13 cellular contexts compared by ENCODE assay signal in genomic region chr1:9529190-9529589, GRCh38. TPM values are rescaled to one million over a fixed set of nuclear protein-coding genes. Genes with fewer than 3 reads are reported as not detected.
DNase-seq lines count a peak whose midpoint lies in the region; ATAC-seq, FAIRE-seq and TF ChIP-seq lines count a peak whose summit lies in the region.
"Had no signal": no experiment of that assay in that cellular context is flagged by ENCODE, and none has a peak within 500 bp of the region (broad histone marks: within the 10 kb centered on the region; RNA-seq: fewer than 3 reads in every experiment).

No MANE protein-coding gene starts in this region.

- no peaks in the 10 kb centered on the region for H3K4me1 ChIP-seq in PC-3 (ENCODE audit: insufficient read depth, low read length)

- no peaks in the 10 kb centered on the region for H4K20me1 ChIP-seq in PC-3 (ENCODE audit: low read length)

- H3K4me2 ChIP-seq in PC-3 (ENCODE audit: low read length): no peak overlapping the region

- H3K4me3 ChIP-seq in PC-3 (ENCODE audit: low read length) (no peak overlapping the region), fibroblast of villous mesenchyme (ENCODE audit: low read depth, low read length) (no peak overlapping the region)
- H3K4me3 ChIP-seq: SJCRH30 had no signal

- H3K9me2 ChIP-seq in PC-3 (replicated peaks; ENCODE audit: low read length): no peaks in the 10 kb centered on the region

- no peak for TF ChIP-seq POLR2A in GM12892 (IDR thresholded peaks at IDR 0.05; ENCODE audit: low read depth, low read length)

- no peak overlapping the region for H3K27ac ChIP-seq in PC-3 (ENCODE audit: low read length)
- H3K27ac ChIP-seq: SJCRH30 had no signal

- intact Hi-C loops in PC-3 (cut with micrococcal nuclease): no loop called here

- FAIRE-seq in GM12892 (lab: Jason Lieb, UNC): peak; percentile 14

- H3K9me3 ChIP-seq in PC-3 (ENCODE audit: low read length): no peaks in the 10 kb centered on the region
- H3K9me3 ChIP-seq: SJCRH30 had no signal

- CTCF ChIA-PET in PC-3 (lab: Charles Lee): no interaction called here

- H3K27me3 ChIP-seq in PC-3 (ENCODE audit: low read length): no peaks in the 10 kb centered on the region
- H3K27me3 ChIP-seq: SJCRH30 had no signal

- H3F3A ChIP-seq in PC-3 (ENCODE audit: low read length, unreplicated experiment): no peaks in the 10 kb centered on the region

- POLR2A ChIA-PET in PC-3 (lab: Charles Lee; ENCODE audit: unreplicated experiment): no interaction called here

- DNase-seq in AG20443 (ENCODE audit: low spot score) (peak; percentile 56), GM12892 (ENCODE audit: insufficient read length) (peak; percentile 41), PC-3 (peak; percentile 24), fibroblast of villous mesenchyme (ENCODE audit: low read depth) (peak; percentile 30), SHP77 (lab: John Stamatoyannopoulos, UW) (no peak), cerebellar cortex (ENCODE audit: low spot score) (no peak), NCI-H2081 treated with DMSO at 0.1 percent for 48 hours (lab: John Stamatoyannopoulos, UW) (no peak)
- no peak for DNase-seq in stimulated activated CD4-positive, alpha-beta T cell treated with anti-CD3 and anti-CD28 coated beads, Interleukin-4, amount 100 ng/mL, for 4 hours
- DNase-seq: activated CD4-positive, alpha-beta T cell treated with anti-CD3 and anti-CD28 coated beads, Interleukin-2, amount 10 ng/mL, durations not matched to agents 7 days and 5 days; CD4-positive, CD25-positive, alpha-beta regulatory T cell; left ventricle myocardium superior; SJCRH30 had no signal

- no peaks in the 10 kb centered on the region for H3K36me3 ChIP-seq in PC-3 (ENCODE audit: low read depth, low read length)
- H3K36me3 ChIP-seq: SJCRH30 had no signal

- H3K9ac ChIP-seq in PC-3 (ENCODE audit: low read length): no peak overlapping the region

- no peaks in the 10 kb centered on the region for H3K79me2 ChIP-seq in PC-3 (ENCODE audit: low read length)

- no TSS peak for BruUV-seq in PC-3 (replicated peaks; lab: Mats Ljungman, UMichigan)

- H2AFZ ChIP-seq in PC-3 (ENCODE audit: low read length): no peak overlapping the region

- no peak for ATAC-seq in PC-3
- ATAC-seq: HCT116, left ventricle myocardium superior had no signal

- TF ChIP-seq CTCF in PC-3 (conservative IDR thresholded peaks at IDR 0.05; ENCODE audit: low read depth, low read length) (no peak), fibroblast of villous mesenchyme (IDR thresholded peaks at IDR 0.05; ENCODE audit: insufficient read depth, low read depth, low read length) (no peak)

RNA-seq across cellular contexts. Expression of gene SLC25A33, which starts 10.1 kb away (rescaled TPM):
- 7.5 TPM for polyA plus RNA-seq in GM12892 (2012; ENCODE audit: missing spikeins)
- total RNA-seq in PC-3 (2014; rRNA removed) (11.8 and 14.5 TPM in 2 replicates), fibroblast of villous mesenchyme (5.5 and 6.5 TPM in 2 replicates)

RNA-seq across cellular contexts. Expression of gene TMEM201, which starts 59.5 kb away (rescaled TPM):
- 4.4 TPM for polyA plus RNA-seq in GM12892 (2012; ENCODE audit: missing spikeins)
- total RNA-seq in PC-3 (2014; rRNA removed) (13.8 and 18.4 TPM in 2 replicates), fibroblast of villous mesenchyme (6.8 and 6.9 TPM in 2 replicates)

Comparison
In these comparisons a context has a peak if more than half of its experiments do, and no peak if none do; other contexts are left out.
1. DNase-seq: peak in AG20443 (single experiment), GM12892 (single experiment), PC-3 (single experiment) and fibroblast of villous mesenchyme (single experiment); none in SHP77 (0 of 2), stimulated activated CD4-positive, alpha-beta T cell treated with anti-CD3 and anti-CD28 coated beads, Interleukin-4, amount 100 ng/mL, for 4 hours (0 of 2), cerebellar cortex (single experiment) and NCI-H2081 treated with DMSO at 0.1 percent for 48 hours (single experiment).